In genomic region chr17:4144411-4144747, GRCh38 we compare ENCODE assay signal across 8 cellular contexts. TPM values are rescaled to one million over a fixed set of nuclear protein-coding genes. Genes with fewer than 3 reads are reported as not detected.
DNase-seq lines count a peak whose midpoint lies in the region; ATAC-seq and TF ChIP-seq lines count a peak whose summit lies in the region.

No MANE protein-coding gene starts in this region.

- H3K27ac Mint-ChIP-seq in natural killer cell: peak overlapping the region; percentile 99 to 100

- intact Hi-C loops in natural killer cell (cut with micrococcal nuclease): no loop called here

- peak overlapping the region; percentile 100 for H3K4me3 Mint-ChIP-seq in natural killer cell

- no peaks in the 10 kb centered on the region for H3K9me3 Mint-ChIP-seq in natural killer cell

- no peaks in the 10 kb centered on the region for H3K27me3 Mint-ChIP-seq in natural killer cell (ENCODE audit: low read depth in 2 of 2)

- H3K27ac ChIP-seq in coronary artery: peak overlapping the region; percentile 98 to 100

- H3K4me3 ChIP-seq in AG10803 (ENCODE audit: low read length) (peak overlapping the region; percentile 89), coronary artery (peak overlapping the region; percentile 87)

- TF ChIP-seq CTCF in AG10803 (conservative IDR thresholded peaks at IDR 0.05; ENCODE audit: low read length) (no peak), coronary artery (IDR thresholded peaks at IDR 0.05) (no peak), natural killer cell (IDR thresholded peaks at IDR 0.05) (no peak)

- peaks cover 46 to 50% of the 10 kb centered on the region in 2 donors for H3K4me1 Mint-ChIP-seq in natural killer cell

- H3K36me3 Mint-ChIP-seq in natural killer cell: no peaks in the 10 kb centered on the region

- DNase-seq in AG10803 (ENCODE audit: low read depth) (no peak), LoVo (ENCODE audit: low spot score) (peak; percentile 42), coronary artery (ENCODE audit: low spot score) (no peak), natural killer cell (no peak)
- no peak for DNase-seq in activated CD4-positive, CD25-positive, alpha-beta regulatory T cell (lab: John Stamatoyannopoulos, UW)
- DNase-seq in activated effector memory CD4-positive, alpha-beta T cell treated with Interleukin-2 at 50 U/mL for 16 hours: no peak

- no peak for ATAC-seq in natural killer cell
- ATAC-seq in GM21619 (IDR thresholded peaks at IDR 0.05; ENCODE audit: unreplicated experiment): no peak
- no peak for ATAC-seq in HG03175 (IDR thresholded peaks at IDR 0.05; ENCODE audit: unreplicated experiment)

RNA-seq across cellular contexts. Expression of gene CYB5D2, which starts 1.4 kb away (rescaled TPM):
- total RNA-seq in natural killer cell: 1 to 10 TPM; 5.3 to 7.1 (median 6.4) TPM

RNA-seq across cellular contexts. Expression of gene ZZEF1, which starts 1.5 kb away (rescaled TPM):
- 100 to 1,000 TPM; 102 to 126 (median 125) TPM for total RNA-seq in natural killer cell
